In genomic region chr10:119250641-119251314, GRCh38 we compare ENCODE assay signal across 9 cellular contexts. TPM values are rescaled to one million over a fixed set of nuclear protein-coding genes. Genes with fewer than 3 reads are reported as not detected.
DNase-seq lines count a peak whose midpoint lies in the region; ATAC-seq and TF ChIP-seq lines count a peak whose summit lies in the region.
"Had no signal": no experiment of that assay in that cellular context is flagged by ENCODE, and none has a peak within 500 bp of the region (broad histone marks: within the 10 kb centered on the region; RNA-seq: fewer than 3 reads in every experiment).

No MANE protein-coding gene starts in this region.

- H3K4me3 ChIP-seq in right atrium auricular region: no peak overlapping the region

- H3K4me1 Mint-ChIP-seq in activated CD4-positive, alpha-beta memory T cell treated with anti-CD3 and anti-CD28 coated beads for 36 hours (ENCODE audit: low read depth): peaks cover 44% of the 10 kb centered on the region
- peaks cover 20% of the 10 kb centered on the region for H3K4me1 Mint-ChIP-seq in activated CD4-positive, alpha-beta memory T cell treated with anti-CD3 and anti-CD28 coated beads, Interleukin-2, amount 10 ng/mL, durations not matched to agents 7 days and 5 days
- peaks cover 38% of the 10 kb centered on the region for H3K4me1 Mint-ChIP-seq in activated naive CD8-positive, alpha-beta T cell treated with anti-CD3 and anti-CD28 coated beads, Interleukin-2, amount 50 U/mL, for 24 hours

- intact Hi-C loops in activated CD4-positive, alpha-beta memory T cell treated with anti-CD3 and anti-CD28 coated beads for 36 hours (cut with micrococcal nuclease): loop anchor here (1.0 to 10.0 kb wide), 3 partner anchors 38 to 124 kb away; no protein-coding TSS in a partner anchor

- no peaks in the 10 kb centered on the region for H3K27me3 ChIP-seq in right atrium auricular region

- POLR2A ChIA-PET in activated CD4-positive, alpha-beta memory T cell treated with anti-CD3 and anti-CD28 coated beads for 36 hours (lab: Charles Lee): interaction anchor here (0.5 to 0.7 kb wide), 2 partner anchors 14 to 41 kb away, joined by 3 read pairs; no protein-coding TSS in a partner anchor
- POLR2A ChIA-PET in activated CD4-positive, alpha-beta memory T cell treated with anti-CD3 and anti-CD28 coated beads, Interleukin-2, amount 10 ng/mL, durations not matched to agents 7 days and 5 days (lab: Charles Lee): interaction anchor here (0.5 kb wide), 1 partner anchor 41 kb away, joined by 3 read pairs; no protein-coding TSS in a partner anchor

- H3K9me3 Mint-ChIP-seq in activated CD4-positive, alpha-beta memory T cell treated with anti-CD3 and anti-CD28 coated beads for 36 hours: no peaks in the 10 kb centered on the region
- no peaks in the 10 kb centered on the region for H3K9me3 Mint-ChIP-seq in activated CD4-positive, alpha-beta memory T cell treated with anti-CD3 and anti-CD28 coated beads, Interleukin-2, amount 10 ng/mL, durations not matched to agents 7 days and 5 days
- H3K9me3 Mint-ChIP-seq in activated naive CD8-positive, alpha-beta T cell treated with anti-CD3 and anti-CD28 coated beads, Interleukin-2, amount 50 U/mL, for 24 hours: no peaks in the 10 kb centered on the region

- no peak for TF ChIP-seq CTCF in right atrium auricular region (IDR thresholded peaks at IDR 0.05)

- CTCF ChIA-PET in activated CD4-positive, alpha-beta memory T cell treated with anti-CD3 and anti-CD28 coated beads for 36 hours (lab: Charles Lee): interaction anchor here (0.7 to 0.9 kb wide), 2 partner anchors 44 to 49 kb away, joined by 3 read pairs; no protein-coding TSS in a partner anchor
- CTCF ChIA-PET in activated CD4-positive, alpha-beta memory T cell treated with anti-CD3 and anti-CD28 coated beads, Interleukin-2, amount 10 ng/mL, durations not matched to agents 7 days and 5 days (lab: Charles Lee): no interaction called here

- peak; percentile 45 for ATAC-seq in activated naive CD8-positive, alpha-beta T cell treated with anti-CD3 and anti-CD28 coated beads, Interleukin-2, amount 50 U/mL, for 24 hours
- ATAC-seq in HG03280 (IDR thresholded peaks at IDR 0.05; ENCODE audit: unreplicated experiment) (no peak), HG03039 (IDR thresholded peaks at IDR 0.05; ENCODE audit: unreplicated experiment) (no peak)

- H3K36me3 ChIP-seq in right atrium auricular region: no peaks in the 10 kb centered on the region

- no peaks in the 10 kb centered on the region for H3K36me3 Mint-ChIP-seq in activated CD4-positive, alpha-beta memory T cell treated with anti-CD3 and anti-CD28 coated beads for 36 hours
- no peaks in the 10 kb centered on the region for H3K36me3 Mint-ChIP-seq in activated CD4-positive, alpha-beta memory T cell treated with anti-CD3 and anti-CD28 coated beads, Interleukin-2, amount 10 ng/mL, durations not matched to agents 7 days and 5 days (ENCODE audit: low read depth)
- no peaks in the 10 kb centered on the region for H3K36me3 Mint-ChIP-seq in activated naive CD8-positive, alpha-beta T cell treated with anti-CD3 and anti-CD28 coated beads, Interleukin-2, amount 50 U/mL, for 24 hours (ENCODE audit: low read depth)

- no peaks in the 10 kb centered on the region for H3K9me3 ChIP-seq in right atrium auricular region

- peak; percentile 43 for DNase-seq in activated CD4-positive, alpha-beta memory T cell treated with anti-CD3 and anti-CD28 coated beads for 36 hours
- no peak for DNase-seq in activated CD4-positive, alpha-beta memory T cell treated with anti-CD3 and anti-CD28 coated beads, Interleukin-2, amount 10 ng/mL, durations not matched to agents 7 days and 5 days
- DNase-seq in activated naive CD8-positive, alpha-beta T cell treated with anti-CD3 and anti-CD28 coated beads, Interleukin-2, amount 50 U/mL, for 24 hours: no peak
- no peak for DNase-seq in right atrium auricular region (ENCODE audit: low spot score)
- DNase-seq in stromal cell of bone marrow (ENCODE audit: low read depth): peak; percentile 54
- DNase-seq in activated gamma-delta T cell treated with Interleukin-2 at 50 U/mL for 16 hours: no peak

- no peak overlapping the region for H3K4me3 Mint-ChIP-seq in activated CD4-positive, alpha-beta memory T cell treated with anti-CD3 and anti-CD28 coated beads for 36 hours
- H3K4me3 Mint-ChIP-seq in activated CD4-positive, alpha-beta memory T cell treated with anti-CD3 and anti-CD28 coated beads, Interleukin-2, amount 10 ng/mL, durations not matched to agents 7 days and 5 days: no peak overlapping the region
- no peak overlapping the region for H3K4me3 Mint-ChIP-seq in activated naive CD8-positive, alpha-beta T cell treated with anti-CD3 and anti-CD28 coated beads, Interleukin-2, amount 50 U/mL, for 24 hours

- no peak overlapping the region for H3K27ac Mint-ChIP-seq in activated CD4-positive, alpha-beta memory T cell treated with anti-CD3 and anti-CD28 coated beads for 36 hours
- H3K27ac Mint-ChIP-seq in activated CD4-positive, alpha-beta memory T cell treated with anti-CD3 and anti-CD28 coated beads, Interleukin-2, amount 10 ng/mL, durations not matched to agents 7 days and 5 days: no peak overlapping the region
- no peak overlapping the region for H3K27ac Mint-ChIP-seq in activated naive CD8-positive, alpha-beta T cell treated with anti-CD3 and anti-CD28 coated beads, Interleukin-2, amount 50 U/mL, for 24 hours

- H3K27ac ChIP-seq in right atrium auricular region: peak overlapping the region; percentile 85 to 89
- H3K27ac ChIP-seq: C4-2B had no signal

- peaks cover 0 to 78% of the 10 kb centered on the region in 2 donors for H3K4me1 ChIP-seq in right atrium auricular region

- H3K27me3 Mint-ChIP-seq in activated CD4-positive, alpha-beta memory T cell treated with anti-CD3 and anti-CD28 coated beads for 36 hours: no peaks in the 10 kb centered on the region
- H3K27me3 Mint-ChIP-seq in activated CD4-positive, alpha-beta memory T cell treated with anti-CD3 and anti-CD28 coated beads, Interleukin-2, amount 10 ng/mL, durations not matched to agents 7 days and 5 days: no peaks in the 10 kb centered on the region
- H3K27me3 Mint-ChIP-seq in activated naive CD8-positive, alpha-beta T cell treated with anti-CD3 and anti-CD28 coated beads, Interleukin-2, amount 50 U/mL, for 24 hours: no peaks in the 10 kb centered on the region

RNA-seq across cellular contexts. Expression of gene GRK5, which starts 43.4 kb away (rescaled TPM):
- total RNA-seq in activated CD4-positive, alpha-beta memory T cell treated with anti-CD3 and anti-CD28 coated beads for 36 hours: 10 to 100 TPM; 22.7 to 23.0 TPM
- total RNA-seq in activated CD4-positive, alpha-beta memory T cell treated with anti-CD3 and anti-CD28 coated beads, Interleukin-2, amount 10 ng/mL, durations not matched to agents 7 days and 5 days: 10 to 100 TPM; 29.8 to 30.6 TPM
- 10 to 100 TPM; 19.2 to 53.8 TPM for total RNA-seq in right atrium auricular region

Comparison
In these comparisons a context has a peak if more than half of its experiments do, and no peak if none do; other contexts are left out.
1. DNase-seq: peak in activated CD4-positive, alpha-beta memory T cell treated with anti-CD3 and anti-CD28 coated beads for 36 hours (single experiment) and stromal cell of bone marrow (single experiment); none in activated CD4-positive, alpha-beta memory T cell treated with anti-CD3 and anti-CD28 coated beads, Interleukin-2, amount 10 ng/mL, durations not matched to agents 7 days and 5 days (single experiment), activated naive CD8-positive, alpha-beta T cell treated with anti-CD3 and anti-CD28 coated beads, Interleukin-2, amount 50 U/mL, for 24 hours (single experiment), right atrium auricular region (single experiment) and activated gamma-delta T cell treated with Interleukin-2 at 50 U/mL for 16 hours (single experiment).